Comparison of ENCODE assay signal across 24 cellular contexts in genomic region chr5:78881884-78882283, GRCh38.
"Had no signal": no experiment of that assay in that cellular context is flagged by ENCODE, and none has a peak within 500 bp of the region (broad histone marks: within the 10 kb centered on the region; RNA-seq: fewer than 3 reads in every experiment).

No MANE protein-coding gene starts in this region.

- H3K27ac ChIP-seq: dorsolateral prefrontal cortex, gastrocnemius medialis, left lung, neutrophil, parathyroid adenoma, right lobe of liver, stomach, thyroid gland, upper lobe of left lung had no signal

- H3K9me3 Mint-ChIP-seq: mesothelial cell of epicardium; naive B cell; natural killer cell treated with Interleukin-12 subunit alpha and Interleukin-12 subunit beta and Interleukin-15 and Interleukin-18, amount 100 ng/mL, for 72 hours; neural crest cell; stimulated activated naive B cell treated with anti-CD40 and anti-IgM and Interleukin-4, amounts not matched to agents 10 μg/mL and 1 μg/mL and 100 μg/mL, for 72 hours had no signal

- H3K27me3 Mint-ChIP-seq: naive B cell; natural killer cell treated with Interleukin-12 subunit alpha and Interleukin-12 subunit beta and Interleukin-15 and Interleukin-18, amount 100 ng/mL, for 72 hours; progenitor cell of endocrine pancreas; stimulated activated naive B cell treated with anti-CD40 and anti-IgM and Interleukin-4, amounts not matched to agents 10 μg/mL and 1 μg/mL and 100 μg/mL, for 72 hours had no signal

- H3K27ac Mint-ChIP-seq: mesothelial cell of epicardium; natural killer cell treated with Interleukin-12 subunit alpha and Interleukin-12 subunit beta and Interleukin-15 and Interleukin-18, amount 100 ng/mL, for 72 hours; progenitor cell of endocrine pancreas; stimulated activated naive B cell treated with anti-CD40 and anti-IgM and Interleukin-4, amounts not matched to agents 10 μg/mL and 1 μg/mL and 100 μg/mL, for 72 hours had no signal

- H3K4me3 ChIP-seq: dorsolateral prefrontal cortex, gastrocnemius medialis, left lung, mucosa of descending colon, right lobe of liver, stomach, thyroid gland, upper lobe of left lung had no signal

- ATAC-seq: gastrocnemius medialis; left lung; mucosa of descending colon; natural killer cell treated with Interleukin-12 subunit alpha and Interleukin-12 subunit beta and Interleukin-15 and Interleukin-18, amount 100 ng/mL, for 72 hours; right lobe of liver; stimulated activated naive B cell treated with anti-CD40 and anti-IgM and Interleukin-4, amounts not matched to agents 10 μg/mL and 1 μg/mL and 100 μg/mL, for 72 hours had no signal

- H3K4me3 Mint-ChIP-seq: mesothelial cell of epicardium; naive B cell; natural killer cell treated with Interleukin-12 subunit alpha and Interleukin-12 subunit beta and Interleukin-15 and Interleukin-18, amount 100 ng/mL, for 72 hours; neural crest cell; stimulated activated naive B cell treated with anti-CD40 and anti-IgM and Interleukin-4, amounts not matched to agents 10 μg/mL and 1 μg/mL and 100 μg/mL, for 72 hours had no signal

- H3K4me1 Mint-ChIP-seq: neural crest cell had no signal

- DNase-seq: dorsolateral prefrontal cortex; effector CD4-positive, alpha-beta T cell; foreskin fibroblast; gastrocnemius medialis; head of caudate nucleus; kidney; left lung; mesenchymal stem cell; mucosa of descending colon; naive B cell; right lobe of liver; small intestine; stimulated activated CD4-positive, alpha-beta T cell treated with anti-CD3 and anti-CD28 coated beads, Interleukin-15, amount 100 ng/mL, for 24 hours; stimulated activated CD4-positive, alpha-beta T cell treated with anti-CD3 and anti-CD28 coated beads, Interleukin-2, amount 100 ng/mL, for 48 hours; stimulated activated naive B cell treated with anti-CD40 and anti-IgM and Interleukin-4, amounts not matched to agents 10 μg/mL and 1 μg/mL and 100 μg/mL, for 72 hours; stomach; thyroid gland; upper lobe of left lung had no signal
